1 cellular context compared by ENCODE assay signal in genomic region chr1:63143482-63143881, GRCh38.
TF ChIP-seq lines count a peak whose summit lies in the region.

No MANE protein-coding gene starts in this region.

TF ChIP-seq in GM12878, 131 proteins besides CTCF, POLR2A, EP300 and RAD21 (continued from another document):
- TF ChIP-seq RBBP5 (conservative IDR thresholded peaks at IDR 0.05), result no peak
- TF ChIP-seq HDAC6 (IDR thresholded peaks at IDR 0.05; ENCODE audit: unreplicated experiment), result no peak
- TF ChIP-seq ZNF24 (IDR thresholded peaks at IDR 0.05), result no peak
- no peak for TF ChIP-seq ZNF622 (IDR thresholded peaks at IDR 0.05)
- TF ChIP-seq, protein P1, sequence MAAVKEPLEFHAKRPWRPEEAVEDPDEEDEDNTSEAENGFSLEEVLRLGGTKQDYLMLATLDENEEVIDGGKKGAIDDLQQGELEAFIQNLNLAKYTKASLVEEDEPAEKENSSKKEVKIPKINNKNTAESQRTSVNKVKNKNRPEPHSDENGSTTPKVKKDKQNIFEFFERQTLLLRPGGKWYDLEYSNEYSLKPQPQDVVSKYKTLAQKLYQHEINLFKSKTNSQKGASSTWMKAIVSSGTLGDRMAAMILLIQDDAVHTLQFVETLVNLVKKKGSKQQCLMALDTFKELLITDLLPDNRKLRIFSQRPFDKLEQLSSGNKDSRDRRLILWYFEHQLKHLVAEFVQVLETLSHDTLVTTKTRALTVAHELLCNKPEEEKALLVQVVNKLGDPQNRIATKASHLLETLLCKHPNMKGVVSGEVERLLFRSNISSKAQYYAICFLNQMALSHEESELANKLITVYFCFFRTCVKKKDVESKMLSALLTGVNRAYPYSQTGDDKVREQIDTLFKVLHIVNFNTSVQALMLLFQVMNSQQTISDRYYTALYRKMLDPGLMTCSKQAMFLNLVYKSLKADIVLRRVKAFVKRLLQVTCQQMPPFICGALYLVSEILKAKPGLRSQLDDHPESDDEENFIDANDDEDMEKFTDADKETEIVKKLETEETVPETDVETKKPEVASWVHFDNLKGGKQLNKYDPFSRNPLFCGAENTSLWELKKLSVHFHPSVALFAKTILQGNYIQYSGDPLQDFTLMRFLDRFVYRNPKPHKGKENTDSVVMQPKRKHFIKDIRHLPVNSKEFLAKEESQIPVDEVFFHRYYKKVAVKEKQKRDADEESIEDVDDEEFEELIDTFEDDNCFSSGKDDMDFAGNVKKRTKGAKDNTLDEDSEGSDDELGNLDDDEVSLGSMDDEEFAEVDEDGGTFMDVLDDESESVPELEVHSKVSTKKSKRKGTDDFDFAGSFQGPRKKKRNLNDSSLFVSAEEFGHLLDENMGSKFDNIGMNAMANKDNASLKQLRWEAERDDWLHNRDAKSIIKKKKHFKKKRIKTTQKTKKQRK (IDR thresholded peaks at IDR 0.05; ENCODE audit: low read depth, low read length), result no peak
